In genomic region chr1:30383131-30383793, GRCh38 we compare ENCODE assay signal across 13 cellular contexts.
"Had no signal": no experiment of that assay in that cellular context is flagged by ENCODE, and none has a peak within 500 bp of the region (broad histone marks: within the 10 kb centered on the region; RNA-seq: fewer than 3 reads in every experiment).

No MANE protein-coding gene starts in this region.

- H3K27me3 ChIP-seq: upper lobe of left lung had no signal

- ATAC-seq: gastroesophageal sphincter; lower lobe of right lung; right cardiac atrium; stimulated activated naive B cell treated with anti-CD40 and anti-IgM and Interleukin-4, amounts not matched to agents 10 μg/mL and 1 μg/mL and 100 μg/mL, for 72 hours had no signal

- H3K27ac ChIP-seq: coronary artery, gastroesophageal sphincter, lower lobe of right lung, neutrophil, upper lobe of left lung had no signal

- H3K9me3 ChIP-seq: gastroesophageal sphincter, lower lobe of right lung, neutrophil, upper lobe of left lung had no signal

- DNase-seq: activated CD4-positive, alpha-beta T cell treated with anti-CD3 and anti-CD28 coated beads, Interleukin-2, amount 50 U/mL, for 1 hour; activated gamma-delta T cell treated with Interleukin-2 at 50 U/mL for 16 hours; activated T-cell treated with anti-CD3 and anti-CD28 coated beads, Interleukin-2, amount 50 U/mL, for 1 hour; effector CD4-positive, alpha-beta T cell; lower lobe of right lung; midbrain; right cardiac atrium; stimulated activated CD4-positive, alpha-beta T cell treated with anti-CD3 and anti-CD28 coated beads, Interleukin-2, amount 100 ng/mL, for 24 hours; stimulated activated naive B cell treated with anti-CD40 and anti-IgM and Interleukin-4, amounts not matched to agents 10 μg/mL and 1 μg/mL and 100 μg/mL, for 72 hours had no signal

- H3K4me3 ChIP-seq: coronary artery, gastroesophageal sphincter, lower lobe of right lung, upper lobe of left lung had no signal

- H3K36me3 ChIP-seq: gastroesophageal sphincter, lower lobe of right lung, neutrophil, upper lobe of left lung had no signal
